ENCODE assay signal across 8 cellular contexts in the genomic region with DNA sequence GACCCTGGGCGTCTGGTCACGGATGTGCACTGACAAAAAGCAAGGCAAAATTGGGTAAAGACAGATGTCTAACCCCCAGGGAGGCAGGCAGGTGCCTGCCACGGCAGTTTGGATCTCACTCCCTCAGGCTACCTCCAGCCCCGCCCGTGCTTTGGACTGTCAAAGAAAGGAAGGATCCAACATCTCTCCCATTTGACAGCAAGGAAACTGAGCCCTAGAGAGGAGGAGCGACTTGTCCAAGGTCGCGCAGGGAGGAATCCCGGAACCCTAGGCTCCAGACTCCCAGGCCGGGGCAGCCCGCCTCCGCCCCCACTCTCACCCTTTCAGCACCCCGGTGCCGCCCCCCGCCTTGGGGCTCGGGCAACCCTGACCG. TPM values are rescaled to one million over a fixed set of nuclear protein-coding genes. Genes with fewer than 3 reads are reported as not detected.
A peak's percentile ranks its signal among the peaks of the same experiment; 100 is the strongest.
DNase-seq lines count a peak whose midpoint lies in the region; ATAC-seq, FAIRE-seq and TF ChIP-seq lines count a peak whose summit lies in the region.

No MANE protein-coding gene starts in this region.

- peak overlapping the region; percentile 99 for H3K4me2 ChIP-seq in K562 (ENCODE audit: insufficient read depth, low read length)

- H3K9ac ChIP-seq in K562 (ENCODE audit: insufficient read depth in 1 of 2, low read depth in 2 of 2, low read length in 2 of 2) (peak overlapping the region; percentile 95 to 96), liver (ENCODE audit: low read depth in 1 of 2, low read length in 2 of 2) (peak overlapping the region; percentile 96 to 98)

- DNase-seq in SKM-1 treated with dmso at 0.1 percent for 144 hours (lab: John Stamatoyannopoulos, UW; ENCODE audit: unreplicated experiment), result peak; percentile 52
- DNase-seq in SKM-1 (lab: John Stamatoyannopoulos, UW; ENCODE audit: unreplicated experiment), result no peak
- no peak for DNase-seq in H7
- DNase-seq in NB4 (ENCODE audit: low read depth), result no peak
- no peak for DNase-seq in K562 (ENCODE audit: extremely low read depth in 1 of 4, low spot score in 3 of 4)
- no peak for DNase-seq in transverse colon
- DNase-seq in AML-193 (lab: John Stamatoyannopoulos, UW), result no peak

- no peaks in the 10 kb centered on the region for H3K27me3 ChIP-seq in H7 (ENCODE audit: control insufficient read depth, insufficient read depth, low read length)
- no peaks in the 10 kb centered on the region for H3K27me3 ChIP-seq in K562 (ENCODE audit: control insufficient read depth in 2 of 2, insufficient read depth in 2 of 2, low read length in 2 of 2)
- H3K27me3 ChIP-seq in liver (ENCODE audit: control insufficient read depth in 4 of 4, insufficient read depth in 4 of 4, low read length in 3 of 4), result no peaks in the 10 kb centered on the region
- H3K27me3 ChIP-seq in transverse colon, result no peaks in the 10 kb centered on the region

- no peaks in the 10 kb centered on the region for H4K20me1 ChIP-seq in K562 (replicated peaks; ENCODE audit: control insufficient read depth, insufficient read depth, low read length)

- H3K27ac ChIP-seq in K562 (ENCODE audit: extremely low read depth, low read depth, low read length) (peak overlapping the region; percentile 95), liver (ENCODE audit: low read depth in 1 of 2, low read length in 2 of 2) (peak overlapping the region; percentile 98 to 99), transverse colon (peak overlapping the region; percentile 92 to 98 (median 95))

- no peak for TF ChIP-seq RAD21 in K562 (CRISPR knock-in tag; conservative IDR thresholded peaks at IDR 0.05 in 1 of 2, IDR thresholded peaks at IDR 0.05 in 1 of 2)
- no peak for TF ChIP-seq RAD21 in liver (IDR thresholded peaks at IDR 0.05)

- no peaks in the 10 kb centered on the region for H3K9me1 ChIP-seq in K562 (ENCODE audit: control insufficient read depth, insufficient read depth, low read length)

- H3K9me3 ChIP-seq in K562 (replicated peaks; ENCODE audit: control insufficient read depth, insufficient read depth, low read depth, low read length), result no peaks in the 10 kb centered on the region
- no peaks in the 10 kb centered on the region for H3K9me3 ChIP-seq in liver (ENCODE audit: control insufficient read depth in 4 of 4, low read length in 3 of 4)
- H3K9me3 ChIP-seq in transverse colon, result no peaks in the 10 kb centered on the region

- ATAC-seq in K562, result peak; percentile 64

- H3K36me3 ChIP-seq in H7 (replicated peaks; ENCODE audit: control insufficient read depth, insufficient read depth, low read length), result no peaks in the 10 kb centered on the region
- peaks cover 24% of the 10 kb centered on the region for H3K36me3 ChIP-seq in K562 (ENCODE audit: control insufficient read depth, insufficient read depth, low read length)
- H3K36me3 ChIP-seq in liver (ENCODE audit: control insufficient read depth in 4 of 4, insufficient read depth in 3 of 4, low read depth in 1 of 4, low read length in 3 of 4), result peaks cover 2 to 14% (median 13%) of the 10 kb centered on the region in 4 donors
- H3K36me3 ChIP-seq in transverse colon, result peaks cover 0 to 11% (median 5%) of the 10 kb centered on the region in 4 donors

- no peak for TF ChIP-seq POLR2A in NB4 (IDR thresholded peaks at IDR 0.05; ENCODE audit: extremely low read depth, insufficient read length)
- no peak for TF ChIP-seq POLR2A in K562 (conservative IDR thresholded peaks at IDR 0.05)
- TF ChIP-seq POLR2A in transverse colon (IDR thresholded peaks at IDR 0.05), result no peak

- H3K79me2 ChIP-seq in K562 (ENCODE audit: control insufficient read depth, insufficient read depth, low read length), result peaks cover 27% of the 10 kb centered on the region

- H3K4me3 ChIP-seq in H7 (ENCODE audit: insufficient read depth, low read depth, low read length) (peak overlapping the region; percentile 79), NB4 (ENCODE audit: low read depth, low read length) (peak overlapping the region; percentile 84), K562 (peak overlapping the region; percentile 75), liver (ENCODE audit: low read depth in 1 of 3, low read length in 3 of 3) (peak overlapping the region; percentile 74 to 93 (median 76)), transverse colon (peak overlapping the region; percentile 59 to 87 (median 64))

- no peak for TF ChIP-seq CTCF in NB4 (IDR thresholded peaks at IDR 0.05; ENCODE audit: low read depth, low read length)
- TF ChIP-seq CTCF in K562 (IDR thresholded peaks at IDR 0.05 in 2 of 3, conservative IDR thresholded peaks at IDR 0.05 in 1 of 3; ENCODE audit: insufficient read depth in 2 of 3, low read depth in 1 of 3, low read length in 3 of 3), result no peak
- TF ChIP-seq CTCF in liver (IDR thresholded peaks at IDR 0.05; ENCODE audit: low read depth, low read length, missing input control), result no peak
- no peak for TF ChIP-seq CTCF in transverse colon (IDR thresholded peaks at IDR 0.05)

- peak; percentile 11 for FAIRE-seq in K562 (lab: Jason Lieb, UNC)

- TF ChIP-seq EP300 in K562 (IDR thresholded peaks at IDR 0.05; ENCODE audit: low read length), result no peak
- no peak for TF ChIP-seq EP300 in transverse colon (IDR thresholded peaks at IDR 0.05; ENCODE audit: low read depth)

- in situ Hi-C loops in K562 (cut with MboI), result no loop called here
- in situ Hi-C loops in transverse colon (cut with MboI; ENCODE audit: low pct_ligation_motif_present in 1 of 4, low pct_unique_long_range_greater_than_20kb in 1 of 4, low sequenced_read_pairs in 3 of 4), result loop anchor here in 2 of 4 donors (25.0 kb wide), 1 partner anchor 197 kb away; a partner anchor contains a TSS

- peak overlapping the region; percentile 85 for H2AFZ ChIP-seq in K562 (ENCODE audit: low read depth, low read length)

- H3K4me1 ChIP-seq in K562 (replicated peaks in 1 of 2; ENCODE audit: control insufficient read depth in 2 of 2, insufficient read depth in 2 of 2, low read length in 2 of 2) (peaks cover 6 to 8% of the 10 kb centered on the region in 2 experiments; a peak in 3 of 5 replicates), liver (ENCODE audit: control insufficient read depth in 4 of 4, insufficient read depth in 4 of 4, low read length in 3 of 4) (peaks cover 3 to 17% (median 5%) of the 10 kb centered on the region in 4 donors), transverse colon (peaks cover 0 to 19% (median 9%) of the 10 kb centered on the region in 4 donors)

- CTCF ChIA-PET in K562 (lab: Yijun Ruan, JAX; ENCODE audit: low intra/inter-chr PET ratio), result no interaction called here

- WGBS in K562 (ENCODE audit: insufficient coverage, low coverage, missing lambda C conversion rate), result 1% methylated on average over 17 of the region's 17 CpGs
- WGBS in liver, result under 1% methylated on average over 17 of the region's 17 CpGs
- WGBS in transverse colon (ENCODE audit: low coverage in 1 of 2), 2 donors, result 1% methylated on average over 17 of the region's 17 CpGs; no CpG with 5 or more reads in 1 of the 2 donors

- intact Hi-C loops in K562 (cut with micrococcal nuclease) (loop anchor here (2.0 kb wide), 1 partner anchor 70 kb away; no protein-coding TSS in a partner anchor), transverse colon (cut with DNase I; ENCODE audit: low total_unique reads) (no loop called here)

- POLR2A ChIA-PET in K562 (lab: Yijun Ruan, JAX), result no interaction called here

- no TSS peak for BruUV-seq in K562 (replicated peaks; lab: Mats Ljungman, UMichigan)

TF ChIP-seq in K562, 482 proteins besides CTCF, POLR2A, EP300 and RAD21 (continues in another document):
- TF ChIP-seq MEIS2 (IDR thresholded peaks at IDR 0.05; ENCODE audit: partially characterized antibody) (no peak), KDM2B (CRISPR knock-in tag; IDR thresholded peaks at IDR 0.05) (0 out of 2 replicates have a peak, but pooled peaks have one; percentile 40), CBFA2T3 (IDR thresholded peaks at IDR 0.05) (no peak), TAF7 (tag; IDR thresholded peaks at IDR 0.05) (peak; percentile 18; the same call in 1 of the 2 replicates), TCF7 (IDR thresholded peaks at IDR 0.05; ENCODE audit: borderline replicate concordance) (no peak), ZKSCAN1 (IDR thresholded peaks at IDR 0.05; ENCODE audit: low read depth, low read length) (no peak), TEAD1 (CRISPR knock-in tag; IDR thresholded peaks at IDR 0.05) (peak in 1 of 2 experiments; percentile 47; a peak in 1 of 4 replicates), EGR1 (conservative IDR thresholded peaks at IDR 0.05) (peak; percentile 75)

TF ChIP-seq in liver, 16 proteins besides CTCF, POLR2A, EP300 and RAD21:
- peak; percentile 13 for TF ChIP-seq TAF1 (conservative IDR thresholded peaks at IDR 0.05)
- peak in 1 of 2 donors; percentile 10 for TF ChIP-seq RXRA (IDR thresholded peaks at IDR 0.05)
- no peak for TF ChIP-seq HNF4G (IDR thresholded peaks at IDR 0.05)
- TF ChIP-seq JUND (IDR thresholded peaks at IDR 0.05), result no peak

RNA-seq across cellular contexts. Expression of a gene that starts 0.4 kb away (rescaled TPM):
- 3.7 and 3.9 TPM in 2 replicates for total RNA-seq in H7 (2014; rRNA removed; shearing (Covaris generic))
- total RNA-seq in K562 (2011; cell fraction: chromatin; rRNA removed; ENCODE audit: low replicate concordance), result 51.0 and 72.8 TPM in 2 replicates
- total RNA-seq in K562 (2011; cell fraction: nucleolus; rRNA removed), result 14.2 and 14.7 TPM in 2 replicates
- 34.2 and 46.8 TPM in 2 replicates for total RNA-seq in K562 (2011; cell fraction: nucleoplasm; rRNA removed)
- total RNA-seq in K562 (2014; rRNA removed), result 8.5 and 9.6 TPM in 2 replicates
- 7.3 and 10.2 TPM in 2 replicates for total RNA-seq in K562 (2014; rRNA removed; fragmentation: Illumina TruSeq; extraction: Trizol)
- total RNA-seq in K562 (2015; rRNA removed; fragmentation: Illumina TruSeq; extraction: Trizol), result 7.4 and 7.9 TPM in 2 replicates
- total RNA-seq in K562 (2021), result 9.5 and 10.5 TPM in 2 replicates
- 15.9 and 18.9 TPM in 2 replicates for polyA plus RNA-seq in K562 (2011; rRNA removed)
- 7.2 and 10.9 TPM in 2 replicates for polyA plus RNA-seq in K562 (2011; cell fraction: cytosol; rRNA removed)
- polyA plus RNA-seq in K562 (2011; cell fraction: nucleus; rRNA removed), result 54.3 and 62.6 TPM in 2 replicates
- polyA plus RNA-seq in K562 (2012), result 4.6 and 9.1 TPM in 2 replicates
- 6.6 and 8.5 TPM in 2 replicates for polyA plus RNA-seq in K562 (2014; fragmentation: Illumina TruSeq; extraction: Trizol)
- polyA plus RNA-seq in K562 (2014; fragmentation: Nextera tagmentation; extraction: Ambion mirVana), result 1 to 10 TPM; 2.9 to 3.9 TPM
- 11.0 and 11.8 TPM in 2 replicates for polyA plus RNA-seq in K562 (2014; rRNA removed)
- polyA minus RNA-seq in K562 (2011; rRNA and poly(A)+ RNA removed), result 24.1 and 24.7 TPM in 2 replicates
- polyA minus RNA-seq in K562 (2011; cell fraction: cytosol; rRNA and poly(A)+ RNA removed), result 2.7 and 8.6 TPM in 2 replicates
- polyA minus RNA-seq in K562 (2011; cell fraction: nucleus; rRNA and poly(A)+ RNA removed), result 10.9 and 15.9 TPM in 2 replicates
- 10 to 100 TPM in 1 of 2 donors, 1 to 10 TPM in 1; 7.1 to 17.6 TPM for total RNA-seq in liver
- polyA plus RNA-seq in liver, result 10 to 100 TPM in 1 of 2 donors, 1 to 10 TPM in 1; 5.9 to 10.7 TPM
- 100 to 1,000 TPM in 1 of 4 donors, 10 to 100 TPM in 3; 24.3 to 144 (median 30.1) TPM for total RNA-seq in transverse colon
